2 cellular contexts compared by ENCODE assay signal in genomic region chr2:173264603-173265366, GRCh38.
TF ChIP-seq lines count a peak whose summit lies in the region.

No MANE protein-coding gene starts in this region.

TF ChIP-seq in GM23338, 12 proteins besides CTCF, POLR2A, EP300 and RAD21 (continued from another document):
- TF ChIP-seq CREB1 (CRISPR knock-in tag; IDR thresholded peaks at IDR 0.05; ENCODE audit: low read depth): no peak
- no peak for TF ChIP-seq ZNF114 (CRISPR knock-in tag; IDR thresholded peaks at IDR 0.05)
- TF ChIP-seq ETS1 (IDR thresholded peaks at IDR 0.05): peak; percentile 43; the same call in 1 of the 2 replicates

TF ChIP-seq in H1, 55 proteins besides CTCF, POLR2A, EP300 and RAD21:
- TF ChIP-seq CEBPB (IDR thresholded peaks at IDR 0.05; ENCODE audit: low read depth, low read length): no peak
- TF ChIP-seq CHD2 (IDR thresholded peaks at IDR 0.05; ENCODE audit: low read length): no peak
- TF ChIP-seq SP1 (IDR thresholded peaks at IDR 0.05; ENCODE audit: low read depth, low read length): 0 out of 2 replicates have a peak, but pooled peaks have one; percentile 17
- TF ChIP-seq RBBP5 (IDR thresholded peaks at IDR 0.05; ENCODE audit: borderline replicate concordance, low read depth, low read length): no peak
- TF ChIP-seq JUN (IDR thresholded peaks at IDR 0.05; ENCODE audit: low read depth, low read length): no peak
- no peak for TF ChIP-seq RXRA (IDR thresholded peaks at IDR 0.05; ENCODE audit: insufficient read depth, low read depth, low read length)
- no peak for TF ChIP-seq EZH2 (IDR thresholded peaks at IDR 0.05; ENCODE audit: low read depth, low read length, severe bottlenecking)
- no peak for TF ChIP-seq BACH1 (IDR thresholded peaks at IDR 0.05; ENCODE audit: low read length)
- TF ChIP-seq MAFK (IDR thresholded peaks at IDR 0.05; ENCODE audit: low read depth, low read length): no peak
- TF ChIP-seq HDAC6 (IDR thresholded peaks at IDR 0.05; ENCODE audit: low read depth, low read length): no peak
- no peak for TF ChIP-seq POU5F1 (IDR thresholded peaks at IDR 0.05; ENCODE audit: low read depth, low read length)
- TF ChIP-seq GTF2F1 (IDR thresholded peaks at IDR 0.05; ENCODE audit: borderline replicate concordance, low read depth, low read length): no peak
- TF ChIP-seq USF2 (IDR thresholded peaks at IDR 0.05; ENCODE audit: low read length): peak; percentile 47; the same call in 1 of the 2 replicates
- TF ChIP-seq YY1 (IDR thresholded peaks at IDR 0.05; ENCODE audit: low read depth, low read length): no peak
- TF ChIP-seq PHF8 (conservative IDR thresholded peaks at IDR 0.05; ENCODE audit: low read depth, low read length): no peak
- no peak for TF ChIP-seq SRF (IDR thresholded peaks at IDR 0.05; ENCODE audit: low read depth, low read length)
- TF ChIP-seq TCF12 (IDR thresholded peaks at IDR 0.05; ENCODE audit: low read depth, low read length): no peak
- TF ChIP-seq JUND (IDR thresholded peaks at IDR 0.05; ENCODE audit: low read length): no peak
- no peak for TF ChIP-seq SIN3A (conservative IDR thresholded peaks at IDR 0.05 in 1 of 2, IDR thresholded peaks at IDR 0.05 in 1 of 2; ENCODE audit: low read depth in 1 of 2, low read length in 2 of 2)
- 0 out of 2 replicates have a peak, but pooled peaks have one; percentile 10 for TF ChIP-seq E2F6 (IDR thresholded peaks at IDR 0.05)
- TF ChIP-seq RFX5 (IDR thresholded peaks at IDR 0.05; ENCODE audit: borderline replicate concordance, low read depth, low read length): no peak
- no peak for TF ChIP-seq CHD7 (IDR thresholded peaks at IDR 0.05; ENCODE audit: insufficient replicate concordance, low read length)
- no peak for TF ChIP-seq NANOG (IDR thresholded peaks at IDR 0.05; ENCODE audit: insufficient read depth, low read depth, low read length, poor library complexity, severe bottlenecking)
- no peak for TF ChIP-seq TAF1 (IDR thresholded peaks at IDR 0.05; ENCODE audit: low read depth, low read length)
- no peak for TF ChIP-seq RNF2 (IDR thresholded peaks at IDR 0.05; ENCODE audit: borderline replicate concordance, low read depth, low read length, missing control alignments, poor library complexity, severe bottlenecking)
- TF ChIP-seq MAX (IDR thresholded peaks at IDR 0.05): peak; percentile 45; the same call in 1 of the 2 replicates
- no peak for TF ChIP-seq FOSL1 (IDR thresholded peaks at IDR 0.05; ENCODE audit: insufficient read depth, low read depth, low read length)
- TF ChIP-seq SIX5 (IDR thresholded peaks at IDR 0.05; ENCODE audit: low read depth, low read length): no peak
- no peak for TF ChIP-seq ATF2 (IDR thresholded peaks at IDR 0.05; ENCODE audit: low read length)
- no peak for TF ChIP-seq BCL11A (IDR thresholded peaks at IDR 0.05; ENCODE audit: low read depth in 2 of 2, low read length in 2 of 2)
- TF ChIP-seq KDM5A (IDR thresholded peaks at IDR 0.05; ENCODE audit: low read length): no peak
- TF ChIP-seq BRCA1 (IDR thresholded peaks at IDR 0.05; ENCODE audit: low read depth, low read length): no peak
- no peak for TF ChIP-seq ASH2L (IDR thresholded peaks at IDR 0.05; ENCODE audit: low read length)
- no peak for TF ChIP-seq CBX8 (IDR thresholded peaks at IDR 0.05; ENCODE audit: borderline replicate concordance, low read depth, low read length)
- TF ChIP-seq TEAD4 (IDR thresholded peaks at IDR 0.05; ENCODE audit: low read depth, low read length): peak; percentile 23; the same call in 1 of the 2 replicates
- TF ChIP-seq KDM1A (IDR thresholded peaks at IDR 0.05; ENCODE audit: borderline replicate concordance, low read length): no peak
- TF ChIP-seq NRF1 (IDR thresholded peaks at IDR 0.05; ENCODE audit: low read depth, low read length): no peak
- no peak for TF ChIP-seq CTBP2 (IDR thresholded peaks at IDR 0.05; ENCODE audit: borderline replicate concordance, insufficient read depth, insufficient read length, low read length)
